1 cellular context compared by ENCODE assay signal in the genomic region with DNA sequence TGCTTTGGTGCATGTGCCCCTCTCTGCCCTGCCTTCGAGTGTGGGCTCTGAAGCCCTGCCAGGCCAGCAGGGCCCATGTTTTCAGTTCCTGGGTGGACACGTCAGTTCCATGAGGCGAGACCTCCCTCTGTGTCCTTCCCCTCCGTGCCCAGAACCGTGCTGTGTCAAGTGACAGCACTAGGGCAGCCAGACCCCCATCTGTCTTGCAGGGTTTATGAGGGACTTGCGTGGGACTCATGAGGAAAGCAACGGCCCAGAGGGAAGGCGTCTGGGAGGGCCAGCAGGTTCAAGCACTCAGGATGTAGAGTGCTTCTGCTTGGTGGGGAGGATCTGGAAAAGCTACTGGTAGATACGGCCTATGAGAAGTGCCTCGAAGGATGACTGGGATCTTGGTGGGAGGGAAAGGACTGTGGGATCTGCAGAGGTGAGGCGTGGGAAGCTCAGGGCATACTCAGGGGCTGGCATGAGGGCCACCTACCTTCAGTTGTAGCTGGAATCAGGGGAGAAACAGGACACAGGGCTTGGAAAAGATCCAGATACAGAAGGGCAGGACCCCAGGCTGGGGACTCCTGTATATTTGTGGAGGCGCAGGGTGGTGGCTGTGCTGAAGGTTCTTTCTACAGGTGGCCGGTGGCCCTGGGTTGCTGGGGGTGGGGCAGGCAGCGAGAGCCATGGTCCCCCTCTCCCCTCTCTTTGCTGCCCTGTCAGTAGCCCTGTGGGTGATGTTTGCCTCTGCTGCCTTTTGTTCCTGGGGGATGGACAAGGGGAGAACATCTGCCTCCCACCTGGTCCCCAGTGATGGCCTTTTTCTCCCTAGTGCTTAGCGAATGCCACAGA.
TF ChIP-seq lines count a peak whose summit lies in the region.

No MANE protein-coding gene starts in this region.

TF ChIP-seq in WTC11, 78 proteins besides CTCF, POLR2A, EP300 and RAD21:
- TF ChIP-seq, protein P1, sequence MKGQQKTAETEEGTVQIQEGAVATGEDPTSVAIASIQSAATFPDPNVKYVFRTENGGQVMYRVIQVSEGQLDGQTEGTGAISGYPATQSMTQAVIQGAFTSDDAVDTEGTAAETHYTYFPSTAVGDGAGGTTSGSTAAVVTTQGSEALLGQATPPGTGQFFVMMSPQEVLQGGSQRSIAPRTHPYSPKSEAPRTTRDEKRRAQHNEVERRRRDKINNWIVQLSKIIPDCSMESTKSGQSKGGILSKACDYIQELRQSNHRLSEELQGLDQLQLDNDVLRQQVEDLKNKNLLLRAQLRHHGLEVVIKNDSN (CRISPR knock-in tag; IDR thresholded peaks at IDR 0.05): no peak
- TF ChIP-seq, protein P2, sequence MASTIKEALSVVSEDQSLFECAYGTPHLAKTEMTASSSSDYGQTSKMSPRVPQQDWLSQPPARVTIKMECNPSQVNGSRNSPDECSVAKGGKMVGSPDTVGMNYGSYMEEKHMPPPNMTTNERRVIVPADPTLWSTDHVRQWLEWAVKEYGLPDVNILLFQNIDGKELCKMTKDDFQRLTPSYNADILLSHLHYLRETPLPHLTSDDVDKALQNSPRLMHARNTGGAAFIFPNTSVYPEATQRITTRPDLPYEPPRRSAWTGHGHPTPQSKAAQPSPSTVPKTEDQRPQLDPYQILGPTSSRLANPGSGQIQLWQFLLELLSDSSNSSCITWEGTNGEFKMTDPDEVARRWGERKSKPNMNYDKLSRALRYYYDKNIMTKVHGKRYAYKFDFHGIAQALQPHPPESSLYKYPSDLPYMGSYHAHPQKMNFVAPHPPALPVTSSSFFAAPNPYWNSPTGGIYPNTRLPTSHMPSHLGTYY (CRISPR knock-in tag; IDR thresholded peaks at IDR 0.05): no peak
- TF ChIP-seq JUN (CRISPR knock-in tag; IDR thresholded peaks at IDR 0.05) (no peak), ZNF416 (CRISPR knock-in tag; IDR thresholded peaks at IDR 0.05) (no peak), ZNF232 (CRISPR knock-in tag; IDR thresholded peaks at IDR 0.05) (no peak), TEAD4 (CRISPR knock-in tag; IDR thresholded peaks at IDR 0.05) (no peak), JAZF1 (CRISPR knock-in tag; IDR thresholded peaks at IDR 0.05) (no peak), FOXP1 (CRISPR knock-in tag; IDR thresholded peaks at IDR 0.05; ENCODE audit: borderline replicate concordance) (no peak), NR2C2 (CRISPR knock-in tag; IDR thresholded peaks at IDR 0.05) (no peak), EMX1 (CRISPR knock-in tag; IDR thresholded peaks at IDR 0.05) (no peak)
- TF ChIP-seq, protein P3, sequence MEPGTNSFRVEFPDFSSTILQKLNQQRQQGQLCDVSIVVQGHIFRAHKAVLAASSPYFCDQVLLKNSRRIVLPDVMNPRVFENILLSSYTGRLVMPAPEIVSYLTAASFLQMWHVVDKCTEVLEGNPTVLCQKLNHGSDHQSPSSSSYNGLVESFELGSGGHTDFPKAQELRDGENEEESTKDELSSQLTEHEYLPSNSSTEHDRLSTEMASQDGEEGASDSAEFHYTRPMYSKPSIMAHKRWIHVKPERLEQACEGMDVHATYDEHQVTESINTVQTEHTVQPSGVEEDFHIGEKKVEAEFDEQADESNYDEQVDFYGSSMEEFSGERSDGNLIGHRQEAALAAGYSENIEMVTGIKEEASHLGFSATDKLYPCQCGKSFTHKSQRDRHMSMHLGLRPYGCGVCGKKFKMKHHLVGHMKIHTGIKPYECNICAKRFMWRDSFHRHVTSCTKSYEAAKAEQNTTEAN (CRISPR knock-in tag; IDR thresholded peaks at IDR 0.05): no peak
- TF ChIP-seq, protein P4, sequence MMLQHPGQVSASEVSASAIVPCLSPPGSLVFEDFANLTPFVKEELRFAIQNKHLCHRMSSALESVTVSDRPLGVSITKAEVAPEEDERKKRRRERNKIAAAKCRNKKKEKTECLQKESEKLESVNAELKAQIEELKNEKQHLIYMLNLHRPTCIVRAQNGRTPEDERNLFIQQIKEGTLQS (CRISPR knock-in tag; conservative IDR thresholded peaks at IDR 0.05): no peak
- TF ChIP-seq, protein P5, sequence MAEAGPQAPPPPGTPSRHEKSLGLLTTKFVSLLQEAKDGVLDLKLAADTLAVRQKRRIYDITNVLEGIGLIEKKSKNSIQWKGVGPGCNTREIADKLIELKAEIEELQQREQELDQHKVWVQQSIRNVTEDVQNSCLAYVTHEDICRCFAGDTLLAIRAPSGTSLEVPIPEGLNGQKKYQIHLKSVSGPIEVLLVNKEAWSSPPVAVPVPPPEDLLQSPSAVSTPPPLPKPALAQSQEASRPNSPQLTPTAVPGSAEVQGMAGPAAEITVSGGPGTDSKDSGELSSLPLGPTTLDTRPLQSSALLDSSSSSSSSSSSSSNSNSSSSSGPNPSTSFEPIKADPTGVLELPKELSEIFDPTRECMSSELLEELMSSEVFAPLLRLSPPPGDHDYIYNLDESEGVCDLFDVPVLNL (CRISPR knock-in tag; IDR thresholded peaks at IDR 0.05; ENCODE audit: borderline replicate concordance, low read depth): no peak
- TF ChIP-seq, protein P6, sequence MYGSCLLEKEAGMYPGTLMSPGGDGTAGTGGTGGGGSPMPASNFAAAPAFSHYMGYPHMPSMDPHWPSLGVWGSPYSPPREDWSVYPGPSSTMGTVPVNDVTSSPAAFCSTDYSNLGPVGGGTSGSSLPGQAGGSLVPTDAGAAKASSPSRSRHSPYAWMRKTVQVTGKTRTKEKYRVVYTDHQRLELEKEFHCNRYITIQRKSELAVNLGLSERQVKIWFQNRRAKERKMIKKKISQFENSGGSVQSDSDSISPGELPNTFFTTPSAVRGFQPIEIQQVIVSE (CRISPR knock-in tag; IDR thresholded peaks at IDR 0.05; ENCODE audit: borderline replicate concordance): no peak
- TF ChIP-seq, protein P7, sequence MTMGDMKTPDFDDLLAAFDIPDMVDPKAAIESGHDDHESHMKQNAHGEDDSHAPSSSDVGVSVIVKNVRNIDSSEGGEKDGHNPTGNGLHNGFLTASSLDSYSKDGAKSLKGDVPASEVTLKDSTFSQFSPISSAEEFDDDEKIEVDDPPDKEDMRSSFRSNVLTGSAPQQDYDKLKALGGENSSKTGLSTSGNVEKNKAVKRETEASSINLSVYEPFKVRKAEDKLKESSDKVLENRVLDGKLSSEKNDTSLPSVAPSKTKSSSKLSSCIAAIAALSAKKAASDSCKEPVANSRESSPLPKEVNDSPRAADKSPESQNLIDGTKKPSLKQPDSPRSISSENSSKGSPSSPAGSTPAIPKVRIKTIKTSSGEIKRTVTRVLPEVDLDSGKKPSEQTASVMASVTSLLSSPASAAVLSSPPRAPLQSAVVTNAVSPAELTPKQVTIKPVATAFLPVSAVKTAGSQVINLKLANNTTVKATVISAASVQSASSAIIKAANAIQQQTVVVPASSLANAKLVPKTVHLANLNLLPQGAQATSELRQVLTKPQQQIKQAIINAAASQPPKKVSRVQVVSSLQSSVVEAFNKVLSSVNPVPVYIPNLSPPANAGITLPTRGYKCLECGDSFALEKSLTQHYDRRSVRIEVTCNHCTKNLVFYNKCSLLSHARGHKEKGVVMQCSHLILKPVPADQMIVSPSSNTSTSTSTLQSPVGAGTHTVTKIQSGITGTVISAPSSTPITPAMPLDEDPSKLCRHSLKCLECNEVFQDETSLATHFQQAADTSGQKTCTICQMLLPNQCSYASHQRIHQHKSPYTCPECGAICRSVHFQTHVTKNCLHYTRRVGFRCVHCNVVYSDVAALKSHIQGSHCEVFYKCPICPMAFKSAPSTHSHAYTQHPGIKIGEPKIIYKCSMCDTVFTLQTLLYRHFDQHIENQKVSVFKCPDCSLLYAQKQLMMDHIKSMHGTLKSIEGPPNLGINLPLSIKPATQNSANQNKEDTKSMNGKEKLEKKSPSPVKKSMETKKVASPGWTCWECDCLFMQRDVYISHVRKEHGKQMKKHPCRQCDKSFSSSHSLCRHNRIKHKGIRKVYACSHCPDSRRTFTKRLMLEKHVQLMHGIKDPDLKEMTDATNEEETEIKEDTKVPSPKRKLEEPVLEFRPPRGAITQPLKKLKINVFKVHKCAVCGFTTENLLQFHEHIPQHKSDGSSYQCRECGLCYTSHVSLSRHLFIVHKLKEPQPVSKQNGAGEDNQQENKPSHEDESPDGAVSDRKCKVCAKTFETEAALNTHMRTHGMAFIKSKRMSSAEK (CRISPR knock-in tag; IDR thresholded peaks at IDR 0.05; ENCODE audit: borderline replicate concordance): no peak
- TF ChIP-seq, protein P8, sequence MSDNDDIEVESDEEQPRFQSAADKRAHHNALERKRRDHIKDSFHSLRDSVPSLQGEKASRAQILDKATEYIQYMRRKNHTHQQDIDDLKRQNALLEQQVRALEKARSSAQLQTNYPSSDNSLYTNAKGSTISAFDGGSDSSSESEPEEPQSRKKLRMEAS (CRISPR knock-in tag; IDR thresholded peaks at IDR 0.05): no peak
- TF ChIP-seq, protein P9, sequence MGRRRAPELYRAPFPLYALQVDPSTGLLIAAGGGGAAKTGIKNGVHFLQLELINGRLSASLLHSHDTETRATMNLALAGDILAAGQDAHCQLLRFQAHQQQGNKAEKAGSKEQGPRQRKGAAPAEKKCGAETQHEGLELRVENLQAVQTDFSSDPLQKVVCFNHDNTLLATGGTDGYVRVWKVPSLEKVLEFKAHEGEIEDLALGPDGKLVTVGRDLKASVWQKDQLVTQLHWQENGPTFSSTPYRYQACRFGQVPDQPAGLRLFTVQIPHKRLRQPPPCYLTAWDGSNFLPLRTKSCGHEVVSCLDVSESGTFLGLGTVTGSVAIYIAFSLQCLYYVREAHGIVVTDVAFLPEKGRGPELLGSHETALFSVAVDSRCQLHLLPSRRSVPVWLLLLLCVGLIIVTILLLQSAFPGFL (CRISPR knock-in tag; IDR thresholded peaks at IDR 0.05; ENCODE audit: borderline replicate concordance): no peak
- TF ChIP-seq, protein P10, sequence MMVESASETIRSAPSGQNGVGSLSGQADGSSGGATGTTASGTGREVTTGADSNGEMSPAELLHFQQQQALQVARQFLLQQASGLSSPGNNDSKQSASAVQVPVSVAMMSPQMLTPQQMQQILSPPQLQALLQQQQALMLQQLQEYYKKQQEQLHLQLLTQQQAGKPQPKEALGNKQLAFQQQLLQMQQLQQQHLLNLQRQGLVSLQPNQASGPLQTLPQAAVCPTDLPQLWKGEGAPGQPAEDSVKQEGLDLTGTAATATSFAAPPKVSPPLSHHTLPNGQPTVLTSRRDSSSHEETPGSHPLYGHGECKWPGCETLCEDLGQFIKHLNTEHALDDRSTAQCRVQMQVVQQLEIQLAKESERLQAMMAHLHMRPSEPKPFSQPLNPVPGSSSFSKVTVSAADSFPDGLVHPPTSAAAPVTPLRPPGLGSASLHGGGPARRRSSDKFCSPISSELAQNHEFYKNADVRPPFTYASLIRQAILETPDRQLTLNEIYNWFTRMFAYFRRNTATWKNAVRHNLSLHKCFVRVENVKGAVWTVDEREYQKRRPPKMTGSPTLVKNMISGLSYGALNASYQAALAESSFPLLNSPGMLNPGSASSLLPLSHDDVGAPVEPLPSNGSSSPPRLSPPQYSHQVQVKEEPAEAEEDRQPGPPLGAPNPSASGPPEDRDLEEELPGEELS (CRISPR knock-in tag; IDR thresholded peaks at IDR 0.05): no peak
- TF ChIP-seq, protein P11, sequence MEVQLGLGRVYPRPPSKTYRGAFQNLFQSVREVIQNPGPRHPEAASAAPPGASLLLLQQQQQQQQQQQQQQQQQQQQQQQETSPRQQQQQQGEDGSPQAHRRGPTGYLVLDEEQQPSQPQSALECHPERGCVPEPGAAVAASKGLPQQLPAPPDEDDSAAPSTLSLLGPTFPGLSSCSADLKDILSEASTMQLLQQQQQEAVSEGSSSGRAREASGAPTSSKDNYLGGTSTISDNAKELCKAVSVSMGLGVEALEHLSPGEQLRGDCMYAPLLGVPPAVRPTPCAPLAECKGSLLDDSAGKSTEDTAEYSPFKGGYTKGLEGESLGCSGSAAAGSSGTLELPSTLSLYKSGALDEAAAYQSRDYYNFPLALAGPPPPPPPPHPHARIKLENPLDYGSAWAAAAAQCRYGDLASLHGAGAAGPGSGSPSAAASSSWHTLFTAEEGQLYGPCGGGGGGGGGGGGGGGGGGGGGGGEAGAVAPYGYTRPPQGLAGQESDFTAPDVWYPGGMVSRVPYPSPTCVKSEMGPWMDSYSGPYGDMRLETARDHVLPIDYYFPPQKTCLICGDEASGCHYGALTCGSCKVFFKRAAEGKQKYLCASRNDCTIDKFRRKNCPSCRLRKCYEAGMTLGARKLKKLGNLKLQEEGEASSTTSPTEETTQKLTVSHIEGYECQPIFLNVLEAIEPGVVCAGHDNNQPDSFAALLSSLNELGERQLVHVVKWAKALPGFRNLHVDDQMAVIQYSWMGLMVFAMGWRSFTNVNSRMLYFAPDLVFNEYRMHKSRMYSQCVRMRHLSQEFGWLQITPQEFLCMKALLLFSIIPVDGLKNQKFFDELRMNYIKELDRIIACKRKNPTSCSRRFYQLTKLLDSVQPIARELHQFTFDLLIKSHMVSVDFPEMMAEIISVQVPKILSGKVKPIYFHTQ (CRISPR knock-in tag; IDR thresholded peaks at IDR 0.05): no peak
- TF ChIP-seq, protein P12, sequence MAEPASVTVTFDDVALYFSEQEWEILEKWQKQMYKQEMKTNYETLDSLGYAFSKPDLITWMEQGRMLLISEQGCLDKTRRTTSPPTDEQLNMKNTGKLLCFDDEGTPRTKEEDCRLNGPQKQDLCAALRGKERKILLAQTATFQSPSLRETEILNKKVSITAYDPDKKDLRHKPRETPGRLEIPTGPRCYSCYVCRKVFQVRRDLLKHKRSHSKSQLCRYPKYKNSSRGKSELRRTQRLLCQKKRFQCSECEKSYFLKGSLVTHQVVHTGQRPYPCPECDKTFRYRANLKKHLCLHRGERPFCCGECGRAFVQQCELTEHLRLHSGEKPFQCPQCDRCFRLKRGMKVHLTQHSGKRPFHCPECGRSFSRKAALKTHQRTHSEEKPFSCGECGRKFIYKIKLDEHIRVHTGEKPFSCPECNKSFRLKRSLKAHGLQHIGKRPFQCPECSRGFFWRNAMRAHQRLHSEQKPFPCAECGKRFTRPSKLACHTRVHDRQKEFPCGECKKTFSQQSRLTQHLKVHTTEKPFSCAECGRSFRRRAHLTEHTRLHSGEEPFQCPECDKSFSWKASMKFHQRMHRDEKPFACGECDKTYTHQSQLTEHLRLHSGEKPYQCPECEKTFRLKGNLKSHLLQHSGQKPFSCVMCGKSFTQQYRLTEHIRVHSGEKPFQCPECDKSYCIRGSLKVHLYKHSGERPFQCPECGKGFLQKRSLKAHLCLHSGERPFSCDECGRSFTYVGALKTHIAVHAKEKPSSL (CRISPR knock-in tag; conservative IDR thresholded peaks at IDR 0.05): no peak
